Comparison of ENCODE assay signal across 1 cellular context in genomic region chr2:68253211-68254068, GRCh38.
TF ChIP-seq lines count a peak whose summit lies in the region.

No MANE protein-coding gene starts in this region.

TF ChIP-seq in GM12878, 131 proteins besides CTCF, POLR2A, EP300 and RAD21 (continued from another document):
- peak; percentile 45 to 58 for TF ChIP-seq IKZF2 (IDR thresholded peaks at IDR 0.05)
- no peak for TF ChIP-seq MAX (IDR thresholded peaks at IDR 0.05; ENCODE audit: low read depth, low read length)
- peak; percentile 46; the same call in 1 of the 2 replicates for TF ChIP-seq BMI1 (IDR thresholded peaks at IDR 0.05; ENCODE audit: borderline replicate concordance)
- 0 out of 2 replicates have a peak, but pooled peaks have one; percentile 1 for TF ChIP-seq SMARCA5 (IDR thresholded peaks at IDR 0.05)
- peak; percentile 44; the same call in 1 of the 2 replicates for TF ChIP-seq MTA2 (IDR thresholded peaks at IDR 0.05; ENCODE audit: low read depth)
- no peak for TF ChIP-seq ASH2L (IDR thresholded peaks at IDR 0.05; ENCODE audit: borderline replicate concordance, low read depth)
- 0 out of 2 replicates have a peak, but pooled peaks have one; percentile 14 for TF ChIP-seq CREM (IDR thresholded peaks at IDR 0.05; ENCODE audit: low read depth)
TF ChIP-seq in GM12878: peak in this region for 11.
